ENCODE assay signal across 20 cellular contexts in genomic region chr14:90487462-90487861, GRCh38.
"Had no signal": no experiment of that assay in that cellular context is flagged by ENCODE, and none has a peak within 500 bp of the region (broad histone marks: within the 10 kb centered on the region; RNA-seq: fewer than 3 reads in every experiment).

No MANE protein-coding gene starts in this region.

- H3K27me3 ChIP-seq: left lung, ovary had no signal

- ATAC-seq: activated T-cell treated with anti-CD3 and anti-CD28 coated beads, Interleukin-2, amount 50 U/mL, for 72 hours; effector memory CD8-positive, alpha-beta T cell; esophagus mucosa; left lung; naive thymus-derived CD8-positive, alpha-beta T cell; psoas muscle; stimulated activated naive CD8-positive, alpha-beta T cell treated with anti-CD3 and anti-CD28 coated beads, Interleukin-15, amount 100 ng/mL, for 72 hours had no signal

- FAIRE-seq: frontal cortex, urothelium cell line had no signal

- H3K36me3 ChIP-seq: left lung, neutrophil, ovary, tibial artery had no signal

- H3K27me3 Mint-ChIP-seq: naive thymus-derived CD8-positive, alpha-beta T cell; stimulated activated naive CD8-positive, alpha-beta T cell treated with anti-CD3 and anti-CD28 coated beads, Interleukin-15, amount 100 ng/mL, for 72 hours had no signal

- H3K27ac Mint-ChIP-seq: activated naive CD4-positive, alpha-beta T cell treated with anti-CD3 and anti-CD28 coated beads, Interleukin-2, amount 10 ng/mL, durations not matched to agents 7 days and 5 days; activated T-cell treated with anti-CD3 and anti-CD28 coated beads, Interleukin-2, amount 50 U/mL, for 72 hours; effector memory CD8-positive, alpha-beta T cell; naive thymus-derived CD8-positive, alpha-beta T cell; stimulated activated naive CD8-positive, alpha-beta T cell treated with anti-CD3 and anti-CD28 coated beads, Interleukin-15, amount 100 ng/mL, for 72 hours; WTC11 had no signal

- H3K4me3 ChIP-seq: left lung, lung, ovary, psoas muscle, tibial artery had no signal

- H3K36me3 Mint-ChIP-seq: activated naive CD4-positive, alpha-beta T cell treated with anti-CD3 and anti-CD28 coated beads, Interleukin-2, amount 10 ng/mL, durations not matched to agents 7 days and 5 days; WTC11 had no signal

- H3K4me3 Mint-ChIP-seq: activated naive CD4-positive, alpha-beta T cell treated with anti-CD3 and anti-CD28 coated beads, Interleukin-2, amount 10 ng/mL, durations not matched to agents 7 days and 5 days; activated T-cell treated with anti-CD3 and anti-CD28 coated beads, Interleukin-2, amount 50 U/mL, for 72 hours; effector memory CD8-positive, alpha-beta T cell; naive thymus-derived CD8-positive, alpha-beta T cell; stimulated activated naive CD8-positive, alpha-beta T cell treated with anti-CD3 and anti-CD28 coated beads, Interleukin-15, amount 100 ng/mL, for 72 hours; WTC11 had no signal

- H3K9me3 Mint-ChIP-seq: activated naive CD4-positive, alpha-beta T cell treated with anti-CD3 and anti-CD28 coated beads, Interleukin-2, amount 10 ng/mL, durations not matched to agents 7 days and 5 days; activated T-cell treated with anti-CD3 and anti-CD28 coated beads, Interleukin-2, amount 50 U/mL, for 72 hours; stimulated activated naive CD8-positive, alpha-beta T cell treated with anti-CD3 and anti-CD28 coated beads, Interleukin-15, amount 100 ng/mL, for 72 hours had no signal

- DNase-seq: activated effector memory CD4-positive, alpha-beta T cell treated with Interleukin-2 at 50 U/mL for 16 hours; activated naive CD4-positive, alpha-beta T cell treated with anti-CD3 and anti-CD28 coated beads, Interleukin-2, amount 10 ng/mL, durations not matched to agents 7 days and 5 days; activated T-cell treated with anti-CD3 and anti-CD28 coated beads, Interleukin-2, amount 50 U/mL, for 72 hours; effector memory CD8-positive, alpha-beta T cell; hippocampal formation; kidney glomerular epithelial cell; left lung; naive thymus-derived CD8-positive, alpha-beta T cell; psoas muscle; stimulated activated CD4-positive, alpha-beta T cell treated with anti-CD3 and anti-CD28 coated beads, Interleukin-12 subunit alpha, Interleukin-12 subunit beta, amount 100 ng/mL, for 4 hours; stimulated activated naive CD8-positive, alpha-beta T cell treated with anti-CD3 and anti-CD28 coated beads, Interleukin-15, amount 100 ng/mL, for 72 hours; T1000 had no signal

- H3K9me3 ChIP-seq: left lung, neutrophil, ovary, psoas muscle, tibial artery had no signal

- H3K27ac ChIP-seq: left lung, neutrophil, ovary, psoas muscle, tibial artery had no signal

- H3K4me1 ChIP-seq: psoas muscle had no signal
